ENCODE assay signal across 33 cellular contexts in genomic region chr11:68334923-68335322, GRCh38.
"Had no signal": no experiment of that assay in that cellular context is flagged by ENCODE, and none has a peak within 500 bp of the region (broad histone marks: within the 10 kb centered on the region; RNA-seq: fewer than 3 reads in every experiment).

No MANE protein-coding gene starts in this region.

- H3K4me3 Mint-ChIP-seq: activated B cell treated with CpG ODN at 0.5 μM for 24 hours; activated CD8-positive, alpha-beta T cell treated with anti-CD3 and anti-CD28 coated beads for 36 hours; activated naive CD8-positive, alpha-beta T cell; activated T-cell treated with anti-CD3 and anti-CD28 coated beads, Interleukin-2, amount 50 U/mL, for 4 hours; activated T-helper 17 cell treated with anti-CD3 and anti-CD28 coated beads, Interleukin-2, amount 50 U/mL, for 72 hours; central memory CD8-positive, alpha-beta T cell; dendritic cell treated with granulocyte-macrophage colony-stimulating factor and Interleukin-4, amounts not matched to agents 40 ng/mL and 50 ng/mL, for 4 days; endodermal cell; T-cell; T-helper 2 cell treated with Interferon-gamma antibody and Interleukin-4, amounts not matched to agents 5 μg/mL and 100 μg/mL, for 36 hours had no signal

- H3K36me3 ChIP-seq: brain microvascular endothelial cell, gastrocnemius medialis, WERI-Rb-1 had no signal

- H3K27ac Mint-ChIP-seq: activated B cell treated with CpG ODN at 0.5 μM for 24 hours; activated CD8-positive, alpha-beta T cell treated with anti-CD3 and anti-CD28 coated beads for 36 hours; activated naive CD8-positive, alpha-beta T cell; activated T-helper 17 cell treated with anti-CD3 and anti-CD28 coated beads, Interleukin-2, amount 50 U/mL, for 72 hours; dendritic cell treated with granulocyte-macrophage colony-stimulating factor and Interleukin-4, amounts not matched to agents 40 ng/mL and 50 ng/mL, for 4 days; T-cell; T-helper 1 cell treated with Interleukin-12 subunit alpha and Interleukin-12 subunit beta and Interleukin-4 antibody, amounts not matched to agents 30 μg/mL and 1 μg/mL, for 36 hours; T-helper 2 cell treated with Interferon-gamma antibody and Interleukin-4, amounts not matched to agents 5 μg/mL and 100 μg/mL, for 36 hours had no signal

- H3K27me3 ChIP-seq: brain microvascular endothelial cell, dorsolateral prefrontal cortex, foreskin keratinocyte, gastrocnemius medialis had no signal

- H3K4me3 ChIP-seq: coronary artery, dorsolateral prefrontal cortex, gastrocnemius medialis had no signal

- H3K27me3 Mint-ChIP-seq: activated B cell treated with CpG ODN at 0.5 μM for 24 hours; activated CD8-positive, alpha-beta T cell treated with anti-CD3 and anti-CD28 coated beads for 36 hours; activated naive CD8-positive, alpha-beta T cell; activated T-helper 17 cell treated with anti-CD3 and anti-CD28 coated beads, Interleukin-2, amount 50 U/mL, for 72 hours; central memory CD8-positive, alpha-beta T cell; T-cell had no signal

- H3K9me3 ChIP-seq: gastrocnemius medialis had no signal

- DNase-seq: activated B cell treated with CpG ODN at 0.5 μM for 24 hours; activated CD4-positive, alpha-beta T cell treated with anti-CD3 and anti-CD28 coated beads for 48 hours; activated CD4-positive, alpha-beta T cell treated with anti-CD3 and anti-CD28 coated beads, Interleukin-2, amount 50 U/mL, for 1 hour; activated CD4-positive, alpha-beta T cell treated with anti-CD3 and anti-CD28 coated beads, Interleukin-2, amount 50 U/mL, for 48 hours; activated CD8-positive, alpha-beta memory T cell treated with anti-CD3 and anti-CD28 coated beads for 24 hours; activated effector memory CD4-positive, alpha-beta T cell treated with Interleukin-2 at 50 U/mL for 16 hours; activated gamma-delta T cell treated with Interleukin-2 at 50 U/mL for 16 hours; activated naive CD4-positive, alpha-beta T cell treated with anti-CD3 and anti-CD28 coated beads, Interleukin-2, amount 50 U/mL, for 16 hours; activated naive CD4-positive, alpha-beta T cell treated with Interleukin-2 at 50 U/mL for 16 hours; activated T-cell treated with anti-CD3 and anti-CD28 coated beads, Interleukin-2, amount 50 U/mL, for 4 hours; amniotic stem cell; brain microvascular endothelial cell; effector memory CD4-positive, alpha-beta T cell; endodermal cell; foreskin keratinocyte; gastrocnemius medialis; glutamatergic neuron; T-cell; T1000; WERI-Rb-1 had no signal

- ATAC-seq: activated CD4-positive, CD25-positive, alpha-beta regulatory T cell treated with anti-CD3 and anti-CD28 coated beads, Interleukin-2, amount 50 U/mL, for 24 hours; activated CD8-positive, alpha-beta T cell treated with anti-CD3 and anti-CD28 coated beads for 36 hours; activated T-cell treated with anti-CD3 and anti-CD28 coated beads, Interleukin-2, amount 50 U/mL, for 4 hours; activated T-helper 17 cell treated with anti-CD3 and anti-CD28 coated beads, Interleukin-2, amount 50 U/mL, for 72 hours; esophagus mucosa; foreskin keratinocyte; T-cell had no signal

- FAIRE-seq: astrocyte, bronchial epithelial cell had no signal

- H3K36me3 Mint-ChIP-seq: activated naive CD8-positive, alpha-beta T cell; T-cell had no signal

- H3K27ac ChIP-seq: brain microvascular endothelial cell, coronary artery, dorsolateral prefrontal cortex, foreskin keratinocyte, gastrocnemius medialis, WERI-Rb-1 had no signal
